Comparison of ENCODE assay signal across 29 cellular contexts in the genomic region with DNA sequence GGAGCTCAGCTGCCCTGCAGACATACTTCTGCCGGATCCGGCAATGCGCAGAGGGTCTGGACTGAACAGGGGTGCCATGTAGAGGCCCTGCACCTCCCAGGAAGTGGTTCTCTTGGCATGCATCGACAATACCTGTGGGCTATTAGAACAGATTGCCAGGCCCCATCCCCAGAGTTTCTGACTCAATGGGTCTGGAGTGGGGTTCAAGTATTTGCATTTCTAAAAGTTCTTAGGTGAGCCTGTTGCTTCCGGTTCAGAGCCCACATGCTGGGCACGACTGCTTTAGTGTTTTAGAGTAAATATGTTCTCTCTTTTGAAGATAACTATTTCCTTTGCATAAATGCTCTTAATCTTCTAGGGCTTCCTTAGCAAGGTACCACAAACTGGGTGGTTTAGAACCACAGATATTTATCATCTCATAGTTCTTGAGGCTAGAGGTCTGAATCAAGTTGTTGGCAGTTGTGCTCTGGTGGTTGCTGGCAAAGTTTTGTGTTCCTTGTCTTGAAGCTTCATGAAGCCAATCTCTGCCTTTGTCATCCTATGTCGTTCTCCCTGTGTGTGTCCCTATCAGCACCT.
"Had no signal": no experiment of that assay in that cellular context is flagged by ENCODE, and none has a peak within 500 bp of the region (broad histone marks: within the 10 kb centered on the region; RNA-seq: fewer than 3 reads in every experiment).

No MANE protein-coding gene starts in this region.

- H3K36me3 Mint-ChIP-seq: activated naive CD4-positive, alpha-beta T cell treated with anti-CD3 and anti-CD28 coated beads, Interleukin-2, amount 10 ng/mL, durations not matched to agents 7 days and 5 days; activated naive CD8-positive, alpha-beta T cell treated with anti-CD3 and anti-CD28 coated beads, Interleukin-2, amount 10 ng/mL, durations not matched to agents 7 days and 5 days had no signal

- H3K27ac Mint-ChIP-seq: activated CD4-positive, alpha-beta memory T cell treated with anti-CD3 and anti-CD28 coated beads, Interleukin-2, amount 10 ng/mL, durations not matched to agents 7 days and 5 days; activated CD4-positive, alpha-beta T cell treated with anti-CD3 and anti-CD28 coated beads, Interleukin-2, amount 10 ng/mL, durations not matched to agents 7 days and 5 days; activated naive CD4-positive, alpha-beta T cell treated with anti-CD3 and anti-CD28 coated beads, Interleukin-2, amount 10 ng/mL, durations not matched to agents 7 days and 5 days; activated naive CD4-positive, alpha-beta T cell treated with anti-CD3 and anti-CD28 coated beads, Interleukin-2, amount 50 U/mL, for 72 hours; activated naive CD8-positive, alpha-beta T cell treated with anti-CD3 and anti-CD28 coated beads, Interleukin-2, amount 10 ng/mL, durations not matched to agents 7 days and 5 days; activated T-cell treated with anti-CD3 and anti-CD28 coated beads, Interleukin-2, amount 50 U/mL, for 24 hours; activated T-cell treated with anti-CD3 and anti-CD28 coated beads, Interleukin-2, amount 50 U/mL, for 72 hours; effector memory CD8-positive, alpha-beta T cell; T-helper 17 cell; T-helper 2 cell treated with Interferon-gamma antibody and Interleukin-4, amounts not matched to agents 5 μg/mL and 100 μg/mL, for 36 hours had no signal

- H3K9me3 Mint-ChIP-seq: activated CD4-positive, alpha-beta memory T cell treated with anti-CD3 and anti-CD28 coated beads, Interleukin-2, amount 10 ng/mL, durations not matched to agents 7 days and 5 days; activated CD4-positive, alpha-beta T cell treated with anti-CD3 and anti-CD28 coated beads, Interleukin-2, amount 10 ng/mL, durations not matched to agents 7 days and 5 days; activated naive CD8-positive, alpha-beta T cell treated with anti-CD3 and anti-CD28 coated beads, Interleukin-2, amount 10 ng/mL, durations not matched to agents 7 days and 5 days; activated T-cell treated with anti-CD3 and anti-CD28 coated beads, Interleukin-2, amount 50 U/mL, for 24 hours; T-helper 2 cell treated with Interferon-gamma antibody and Interleukin-4, amounts not matched to agents 5 μg/mL and 100 μg/mL, for 36 hours had no signal

- H3K4me1 ChIP-seq: ascending aorta, esophagus squamous epithelium, gastroesophageal sphincter had no signal

- H3K36me3 ChIP-seq: ascending aorta, brain microvascular endothelial cell, esophagus squamous epithelium, gastroesophageal sphincter had no signal

- H3K9me3 ChIP-seq: ascending aorta, esophagus squamous epithelium had no signal

- H3K27ac ChIP-seq: ascending aorta, brain microvascular endothelial cell, epithelial cell of prostate, esophagus squamous epithelium, gastroesophageal sphincter had no signal

- H3K4me3 ChIP-seq: ascending aorta, esophagus squamous epithelium, gastroesophageal sphincter had no signal

- H3K27me3 Mint-ChIP-seq: activated CD4-positive, alpha-beta memory T cell treated with anti-CD3 and anti-CD28 coated beads, Interleukin-2, amount 10 ng/mL, durations not matched to agents 7 days and 5 days; activated CD4-positive, alpha-beta T cell treated with anti-CD3 and anti-CD28 coated beads, Interleukin-2, amount 10 ng/mL, durations not matched to agents 7 days and 5 days; activated naive CD4-positive, alpha-beta T cell treated with anti-CD3 and anti-CD28 coated beads, Interleukin-2, amount 10 ng/mL, durations not matched to agents 7 days and 5 days; activated naive CD8-positive, alpha-beta T cell treated with anti-CD3 and anti-CD28 coated beads, Interleukin-2, amount 10 ng/mL, durations not matched to agents 7 days and 5 days; effector memory CD8-positive, alpha-beta T cell; T-helper 17 cell had no signal

- ATAC-seq: activated naive CD4-positive, alpha-beta T cell treated with anti-CD3 and anti-CD28 coated beads, Interleukin-2, amount 50 U/mL, for 72 hours; activated T-cell treated with anti-CD3 and anti-CD28 coated beads, Interleukin-2, amount 50 U/mL, for 72 hours; effector memory CD8-positive, alpha-beta T cell; gastroesophageal sphincter; T-helper 17 cell had no signal

- H3K4me1 Mint-ChIP-seq: activated CD4-positive, alpha-beta memory T cell treated with anti-CD3 and anti-CD28 coated beads, Interleukin-2, amount 10 ng/mL, durations not matched to agents 7 days and 5 days; activated CD4-positive, alpha-beta T cell treated with anti-CD3 and anti-CD28 coated beads, Interleukin-2, amount 10 ng/mL, durations not matched to agents 7 days and 5 days; activated naive CD4-positive, alpha-beta T cell treated with anti-CD3 and anti-CD28 coated beads, Interleukin-2, amount 10 ng/mL, durations not matched to agents 7 days and 5 days; activated naive CD8-positive, alpha-beta T cell treated with anti-CD3 and anti-CD28 coated beads, Interleukin-2, amount 10 ng/mL, durations not matched to agents 7 days and 5 days; T-helper 17 cell had no signal

- H3K4me3 Mint-ChIP-seq: activated CD4-positive, alpha-beta memory T cell treated with anti-CD3 and anti-CD28 coated beads, Interleukin-2, amount 10 ng/mL, durations not matched to agents 7 days and 5 days; activated CD4-positive, alpha-beta T cell treated with anti-CD3 and anti-CD28 coated beads, Interleukin-2, amount 10 ng/mL, durations not matched to agents 7 days and 5 days; activated naive CD4-positive, alpha-beta T cell treated with anti-CD3 and anti-CD28 coated beads, Interleukin-2, amount 10 ng/mL, durations not matched to agents 7 days and 5 days; activated naive CD8-positive, alpha-beta T cell treated with anti-CD3 and anti-CD28 coated beads, Interleukin-2, amount 10 ng/mL, durations not matched to agents 7 days and 5 days; activated T-cell treated with anti-CD3 and anti-CD28 coated beads, Interleukin-2, amount 50 U/mL, for 24 hours; effector memory CD8-positive, alpha-beta T cell; T-helper 17 cell; T-helper 2 cell treated with Interferon-gamma antibody and Interleukin-4, amounts not matched to agents 5 μg/mL and 100 μg/mL, for 36 hours had no signal

- H3K27me3 ChIP-seq: ascending aorta, brain microvascular endothelial cell had no signal

- DNase-seq: activated CD4-positive, alpha-beta memory T cell treated with anti-CD3 and anti-CD28 coated beads, Interleukin-2, amount 10 ng/mL, durations not matched to agents 7 days and 5 days; activated CD4-positive, alpha-beta T cell treated with anti-CD3 and anti-CD28 coated beads for 1 hour; activated CD4-positive, alpha-beta T cell treated with anti-CD3 and anti-CD28 coated beads for 4 hours; activated CD4-positive, alpha-beta T cell treated with anti-CD3 and anti-CD28 coated beads, Interleukin-2, amount 10 ng/mL, durations not matched to agents 7 days and 5 days; activated CD4-positive, alpha-beta T cell treated with anti-CD3 and anti-CD28 coated beads, Interleukin-2, amount 50 U/mL, for 4 hours; activated CD8-positive, alpha-beta memory T cell treated with anti-CD3 and anti-CD28 coated beads, Interleukin-2, amount 50 U/mL, for 48 hours; activated gamma-delta T cell; activated naive CD4-positive, alpha-beta T cell; activated naive CD4-positive, alpha-beta T cell treated with anti-CD3 and anti-CD28 coated beads, Interleukin-2, amount 10 ng/mL, durations not matched to agents 7 days and 5 days; activated naive CD8-positive, alpha-beta T cell treated with anti-CD3 and anti-CD28 coated beads, Interleukin-2, amount 10 ng/mL, durations not matched to agents 7 days and 5 days; activated T-cell treated with anti-CD3 and anti-CD28 coated beads for 4 hours; activated T-cell treated with anti-CD3 and anti-CD28 coated beads, Interleukin-2, amount 50 U/mL, for 24 hours; activated T-cell treated with anti-CD3 and anti-CD28 coated beads, Interleukin-2, amount 50 U/mL, for 72 hours; brain microvascular endothelial cell; caudate nucleus; cortex of kidney; dermis blood vessel endothelial cell; effector CD4-positive, alpha-beta T cell; effector memory CD8-positive, alpha-beta T cell; esophagus squamous epithelium; foreskin melanocyte; T-helper 1 cell; T-helper 17 cell; T1000 had no signal
